Comparison of ENCODE assay signal across 18 cellular contexts in the genomic region with DNA sequence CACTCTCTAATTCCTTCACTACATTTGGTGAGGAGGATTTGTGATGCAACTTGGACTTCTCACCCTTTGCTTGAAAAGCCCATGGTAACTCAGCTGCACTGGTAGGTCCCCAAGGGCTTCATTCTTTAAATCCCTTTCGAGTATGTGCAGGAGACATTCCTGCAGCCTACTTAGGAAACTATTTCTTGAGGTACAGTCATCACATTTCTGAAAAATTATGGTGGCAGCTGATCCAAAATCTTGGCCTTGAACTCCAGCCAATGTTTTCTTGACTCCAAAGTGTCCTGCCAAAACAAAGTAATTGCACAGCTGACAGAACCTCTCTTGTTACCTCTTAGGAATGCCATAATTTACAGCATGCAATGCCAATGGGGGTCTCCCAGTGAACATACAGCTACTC.
A peak's percentile ranks its signal among the peaks of the same experiment; 100 is the strongest.
DNase-seq lines count a peak whose midpoint lies in the region; ATAC-seq and TF ChIP-seq lines count a peak whose summit lies in the region.
"Had no signal": no experiment of that assay in that cellular context is flagged by ENCODE, and none has a peak within 500 bp of the region (broad histone marks: within the 10 kb centered on the region; RNA-seq: fewer than 3 reads in every experiment).

No MANE protein-coding gene starts in this region.

- WGBS in adrenal gland, 4 donors: 4 to 31% (median 26%) methylated on average over 1 of the region's 1 CpG

- no peaks in the 10 kb centered on the region for H3K36me3 ChIP-seq in adrenal gland (replicated peaks in 1 of 2)
- H3K36me3 ChIP-seq: gastroesophageal sphincter had no signal

- intact Hi-C loops in adrenal gland (cut with DNase I): no loop called here

- no peaks in the 10 kb centered on the region for H3K36me3 Mint-ChIP-seq in activated T-cell treated with anti-CD3 and anti-CD28 coated beads, Interleukin-2, amount 50 U/mL, for 72 hours (ENCODE audit: insufficient read depth in 2 of 2)
- H3K36me3 Mint-ChIP-seq: brain; CD4-positive, alpha-beta memory T cell had no signal

- ATAC-seq in activated T-cell treated with anti-CD3 and anti-CD28 coated beads, Interleukin-2, amount 50 U/mL, for 72 hours (replicated peaks in 1 of 2): no peak
- no peak for ATAC-seq in GM21737 (IDR thresholded peaks at IDR 0.05; ENCODE audit: unreplicated experiment)
- ATAC-seq: gastroesophageal sphincter, T-helper 17 cell had no signal

- H3K4me3 Mint-ChIP-seq in activated T-cell treated with anti-CD3 and anti-CD28 coated beads, Interleukin-2, amount 50 U/mL, for 72 hours: no peak overlapping the region
- H3K4me3 Mint-ChIP-seq: activated CD4-positive, alpha-beta T cell treated with anti-CD3 and anti-CD28 coated beads, Interleukin-2, amount 10 ng/mL, durations not matched to agents 24 days and 14 days; brain; CD4-positive, alpha-beta memory T cell; T-helper 17 cell had no signal

- TF ChIP-seq CTCF in adrenal gland (IDR thresholded peaks at IDR 0.05) (no peak), foreskin fibroblast (IDR thresholded peaks at IDR 0.05; ENCODE audit: low read depth, low read length) (no peak)

- peaks cover 11 to 13% of the 10 kb centered on the region in 2 donors for H3K4me1 ChIP-seq in adrenal gland (replicated peaks in 1 of 2)

- no peaks in the 10 kb centered on the region for H3K27me3 Mint-ChIP-seq in activated T-cell treated with anti-CD3 and anti-CD28 coated beads, Interleukin-2, amount 50 U/mL, for 72 hours (ENCODE audit: low read depth)
- H3K27me3 Mint-ChIP-seq: activated CD4-positive, alpha-beta T cell treated with anti-CD3 and anti-CD28 coated beads, Interleukin-2, amount 10 ng/mL, durations not matched to agents 24 days and 14 days; brain; T-helper 17 cell had no signal

- H3K27ac ChIP-seq in adrenal gland: no peak overlapping the region
- H3K27ac ChIP-seq: gastroesophageal sphincter had no signal

- H3K4me1 Mint-ChIP-seq in activated T-cell treated with anti-CD3 and anti-CD28 coated beads, Interleukin-2, amount 50 U/mL, for 72 hours (ENCODE audit: low read depth): no peaks in the 10 kb centered on the region
- H3K4me1 Mint-ChIP-seq: activated CD4-positive, alpha-beta T cell treated with anti-CD3 and anti-CD28 coated beads, Interleukin-2, amount 10 ng/mL, durations not matched to agents 24 days and 14 days; CD4-positive, alpha-beta memory T cell; T-helper 17 cell had no signal

- H3K9me3 Mint-ChIP-seq in activated T-cell treated with anti-CD3 and anti-CD28 coated beads, Interleukin-2, amount 50 U/mL, for 72 hours: peaks cover 4 to 15% of the 10 kb centered on the region in 2 donors

- no peak overlapping the region for H3K27ac Mint-ChIP-seq in activated T-cell treated with anti-CD3 and anti-CD28 coated beads, Interleukin-2, amount 50 U/mL, for 72 hours
- H3K27ac Mint-ChIP-seq: activated CD4-positive, alpha-beta T cell treated with anti-CD3 and anti-CD28 coated beads, Interleukin-2, amount 10 ng/mL, durations not matched to agents 24 days and 14 days; brain; CD4-positive, alpha-beta memory T cell; T-helper 17 cell had no signal

- no peak for TF ChIP-seq POLR2A in adrenal gland (IDR thresholded peaks at IDR 0.05)

- no peaks in the 10 kb centered on the region for H3K9me3 ChIP-seq in adrenal gland (replicated peaks in 1 of 3)
- H3K9me3 ChIP-seq: gastroesophageal sphincter had no signal

- H3K4me3 ChIP-seq in adrenal gland (no peak overlapping the region), foreskin fibroblast (ENCODE audit: low read depth in 1 of 2, low read length in 2 of 2) (no peak overlapping the region), skeletal muscle cell (ENCODE audit: low read depth, low read length) (no peak overlapping the region)
- H3K4me3 ChIP-seq: gastroesophageal sphincter had no signal

- H3K27me3 ChIP-seq in adrenal gland: no peaks in the 10 kb centered on the region
- H3K27me3 ChIP-seq: gastroesophageal sphincter had no signal

- DNase-seq in GM04503 (ENCODE audit: low read depth): peak; percentile 96
- DNase-seq in adrenal gland: peak; percentile 20 to 71 (median 42)
- DNase-seq in foreskin fibroblast: peak; percentile 74 to 78
- DNase-seq in skeletal muscle cell (ENCODE audit: low read depth): peak; percentile 97
- DNase-seq in ureter (ENCODE audit: low spot score): no peak
- no peak for DNase-seq in activated T-cell treated with anti-CD3 and anti-CD28 coated beads, Interleukin-2, amount 50 U/mL, for 1 hour
- no peak for DNase-seq in activated T-cell treated with anti-CD3 and anti-CD28 coated beads, Interleukin-2, amount 50 U/mL, for 72 hours
- DNase-seq: activated CD4-positive, alpha-beta T cell treated with anti-CD3 and anti-CD28 coated beads, Interleukin-2, amount 10 ng/mL, durations not matched to agents 24 days and 14 days; CD4-positive, alpha-beta memory T cell; effector CD8-positive, alpha-beta T cell; MV-4-11; NCI-H2081 treated with DMSO at 0.1 percent for 48 hours; NCI-H82; posterior cingulate gyrus; T-helper 17 cell had no signal

Comparison
In these comparisons a context has a peak if more than half of its experiments do, and no peak if none do; other contexts are left out.
1. DNase-seq: peak in GM04503 (single experiment), adrenal gland (7 of 7), foreskin fibroblast (2 of 2) and skeletal muscle cell (single experiment); none in ureter (single experiment), activated T-cell treated with anti-CD3 and anti-CD28 coated beads, Interleukin-2, amount 50 U/mL, for 1 hour (single experiment) and activated T-cell treated with anti-CD3 and anti-CD28 coated beads, Interleukin-2, amount 50 U/mL, for 72 hours (0 of 2).